ENCODE assay signal across 23 cellular contexts in genomic region chr2:147756103-147756502, GRCh38.
DNase-seq lines count a peak whose midpoint lies in the region; ATAC-seq, FAIRE-seq and TF ChIP-seq lines count a peak whose summit lies in the region.
"Had no signal": no experiment of that assay in that cellular context is flagged by ENCODE, and none has a peak within 500 bp of the region (broad histone marks: within the 10 kb centered on the region; RNA-seq: fewer than 3 reads in every experiment).

No MANE protein-coding gene starts in this region.

- no peaks in the 10 kb centered on the region for H3K23me2 ChIP-seq in H1 (ENCODE audit: low read depth, low read length)

- H4K20me1 ChIP-seq in H1 (replicated peaks in 1 of 2; ENCODE audit: control insufficient read depth in 1 of 2, insufficient read depth in 2 of 2, low read length in 2 of 2), result no peaks in the 10 kb centered on the region

- H3K27me3 ChIP-seq in H1 (replicated peaks in 1 of 4; ENCODE audit: control insufficient read depth in 3 of 4, extremely low read depth in 1 of 4, insufficient read depth in 3 of 4, low read length in 3 of 4) (no peaks in the 10 kb centered on the region), pancreas (no peaks in the 10 kb centered on the region)
- no peaks in the 10 kb centered on the region for H3K27me3 ChIP-seq in CD4-positive, alpha-beta T cell (ENCODE audit: control insufficient read depth, insufficient read depth, low read length)
- H3K27me3 ChIP-seq: BE2C had no signal

- no peak overlapping the region for H2BK5ac ChIP-seq in H1 (ENCODE audit: low read depth, low read length)

- no peak for TF ChIP-seq EP300 in H1 (IDR thresholded peaks at IDR 0.05; ENCODE audit: borderline replicate concordance in 1 of 2, low read depth in 2 of 2, low read length in 2 of 2)

- intact Hi-C loops in CD4-positive, alpha-beta T cell (cut with DNase I, micrococcal nuclease), result no loop called here
- intact Hi-C loops in pancreas (cut with DNase I), result no loop called here

- H2BK12ac ChIP-seq in H1 (ENCODE audit: low read depth, low read length), result no peak overlapping the region

- no peak overlapping the region for H4K5ac ChIP-seq in H1 (ENCODE audit: insufficient read length, low read depth, low read length)

- no peaks in the 10 kb centered on the region for H3K4me1 Mint-ChIP-seq in CD4-positive, alpha-beta T cell (ENCODE audit: low read depth)
- H3K4me1 Mint-ChIP-seq: CD4-positive, CD25-positive, alpha-beta regulatory T cell had no signal

- peak; percentile 30 for DNase-seq in ELF-1 (ENCODE audit: low read depth, low spot score)
- peak in 2 of 3 experiments; percentile 54 to 81 for DNase-seq in NCI-H1417 (lab: John Stamatoyannopoulos, UW)
- DNase-seq in NCI-H345 (lab: John Stamatoyannopoulos, UW), result peak; percentile 80
- DNase-seq in H1 (ENCODE audit: low read depth in 1 of 2, low spot score in 2 of 2), result peak in 1 of 2 experiments; percentile 15
- DNase-seq in CD4-positive, alpha-beta T cell, result no peak
- DNase-seq in activated CD8-positive, alpha-beta memory T cell treated with anti-CD3 and anti-CD28 coated beads, Interleukin-2, amount 50 U/mL, for 48 hours, result no peak
- no peak for DNase-seq in EL
- DNase-seq in pancreas, result no peak
- DNase-seq: BE2C; Calu3; CD4-positive, CD25-positive, alpha-beta regulatory T cell; DMS53; GOT3; NCI-H1105 treated with DMSO at 0.1 percent for 48 hours; NCI-H1930; NCI-H2171 treated with DMSO at 0.1 percent for 48 hours; NCI-H510A treated with DMSO at 0.1 percent for 48 hours; PC-3; RPMI8226; T-helper 1 cell had no signal

- peak; percentile 32 for FAIRE-seq in H1 (lab: Jason Lieb, UNC)
- no peak for FAIRE-seq in pancreas (lab: Jason Lieb, UNC)
- FAIRE-seq: A204.1, GM12892, K562 had no signal

- CTCF ChIA-PET in H1 (lab: Charles Lee; ENCODE audit: partially characterized antibody), result interaction anchor here (2.1 kb wide), 1 partner anchor 18 kb away, joined by 4 read pairs; no protein-coding TSS in a partner anchor
- CTCF ChIA-PET in CD4-positive, alpha-beta T cell (lab: Charles Lee), result no interaction called here

- H3K36me3 Mint-ChIP-seq in CD4-positive, alpha-beta T cell (ENCODE audit: low read depth), result no peaks in the 10 kb centered on the region
- H3K36me3 Mint-ChIP-seq: CD4-positive, CD25-positive, alpha-beta regulatory T cell had no signal

- no peaks in the 10 kb centered on the region for H3K9me3 Mint-ChIP-seq in CD4-positive, alpha-beta T cell

- H2BK15ac ChIP-seq in H1 (ENCODE audit: low read length), result no peak overlapping the region

- H3K27ac Mint-ChIP-seq in CD4-positive, alpha-beta T cell, result no peak overlapping the region

- H3K4me3 ChIP-seq in H1 (ENCODE audit: extremely low read depth in 1 of 4, insufficient read depth in 2 of 4, low read depth in 3 of 4, low read length in 4 of 4) (no peak overlapping the region), pancreas (no peak overlapping the region)
- H3K4me3 ChIP-seq: K562 had no signal

- no peak overlapping the region for H2AFZ ChIP-seq in H1 (ENCODE audit: low read length)

- no peak overlapping the region for H4K8ac ChIP-seq in H1 (ENCODE audit: extremely low read depth, insufficient read depth, low read length)

- H3K18ac ChIP-seq in H1 (ENCODE audit: extremely low read depth, low read length), result no peak overlapping the region

- no peaks in the 10 kb centered on the region for H3K79me1 ChIP-seq in H1 (ENCODE audit: low read depth, low read length)

- H3K56ac ChIP-seq in H1 (replicated peaks; ENCODE audit: insufficient read length, low read depth, low read length), result no peak overlapping the region

- no peak overlapping the region for H2BK120ac ChIP-seq in H1 (replicated peaks; ENCODE audit: low read depth, low read length)

- no peak overlapping the region for H3K4ac ChIP-seq in H1 (replicated peaks; ENCODE audit: insufficient read length, low read depth, low read length)

- no peak overlapping the region for H3K14ac ChIP-seq in H1 (ENCODE audit: insufficient read length)

- no peak for ATAC-seq in CD4-positive, alpha-beta T cell (ENCODE audit: poor library complexity)
- no peak for ATAC-seq in pancreas
- ATAC-seq: K562, PC-3 had no signal

- H4K91ac ChIP-seq in H1 (replicated peaks; ENCODE audit: insufficient read length, low read length), result no peak overlapping the region

- H3K27ac ChIP-seq in H1 (ENCODE audit: low read depth, low read length) (no peak overlapping the region), pancreas (no peak overlapping the region)
- H3K27ac ChIP-seq in CD4-positive, alpha-beta T cell (ENCODE audit: low read depth, low read length), result no peak overlapping the region

- TF ChIP-seq RAD21 in H1 (IDR thresholded peaks at IDR 0.05 in 1 of 2, conservative IDR thresholded peaks at IDR 0.05 in 1 of 2; ENCODE audit: low read depth in 2 of 2, low read length in 2 of 2), result no peak

- no peak overlapping the region for H3K4me2 ChIP-seq in H1 (ENCODE audit: insufficient read depth in 1 of 2, low read depth in 2 of 2, low read length in 2 of 2)

- TF ChIP-seq CTCF in H1 (IDR thresholded peaks at IDR 0.05; ENCODE audit: control extremely low read depth in 1 of 3, insufficient read depth in 1 of 3, low read depth in 1 of 3, low read length in 3 of 3) (no peak), pancreas (IDR thresholded peaks at IDR 0.05) (no peak)
- TF ChIP-seq CTCF in CD4-positive, alpha-beta T cell (IDR thresholded peaks at IDR 0.05), result no peak

- no peaks in the 10 kb centered on the region for H3K9me3 ChIP-seq in H1 (ENCODE audit: insufficient read depth in 2 of 2, low read depth in 1 of 2, low read length in 1 of 2)
- H3K9me3 ChIP-seq in CD4-positive, alpha-beta T cell (ENCODE audit: control insufficient read depth, low read length), result no peaks in the 10 kb centered on the region
- H3K9me3 ChIP-seq in pancreas, result no peaks in the 10 kb centered on the region
- H3K9me3 ChIP-seq: BE2C had no signal

- H3K4me1 ChIP-seq in H1 (replicated peaks in 1 of 4; ENCODE audit: control insufficient read depth in 3 of 4, insufficient read depth in 4 of 4, low read length in 3 of 4), result peaks cover 0 to 3% (median 1%) of the 10 kb centered on the region in 4 experiments; a peak in 3 of 7 replicates
- H3K4me1 ChIP-seq in pancreas, result no peaks in the 10 kb centered on the region
- H3K4me1 ChIP-seq: BE2C had no signal

- no peak overlapping the region for H3K23ac ChIP-seq in H1 (ENCODE audit: insufficient read length)

- no peak overlapping the region for H3K4me3 Mint-ChIP-seq in CD4-positive, alpha-beta T cell
- H3K4me3 Mint-ChIP-seq: CD4-positive, CD25-positive, alpha-beta regulatory T cell had no signal

- H3K27me3 Mint-ChIP-seq in CD4-positive, alpha-beta T cell, result no peaks in the 10 kb centered on the region

- H2BK20ac ChIP-seq in H1 (ENCODE audit: low read length), result no peak overlapping the region

- POLR2A ChIA-PET in H1 (lab: Charles Lee; ENCODE audit: partially characterized antibody), result no interaction called here
- POLR2A ChIA-PET in CD4-positive, alpha-beta T cell (lab: Charles Lee), result no interaction called here

- H3K79me2 ChIP-seq in H1 (ENCODE audit: control insufficient read depth in 1 of 2, insufficient read depth in 2 of 2, low read length in 2 of 2), result no peaks in the 10 kb centered on the region

- no peak overlapping the region for H2AK5ac ChIP-seq in H1 (ENCODE audit: low read depth, low read length)

- no peak overlapping the region for H3K9ac ChIP-seq in H1 (replicated peaks in 1 of 4; ENCODE audit: extremely low read depth in 1 of 4, low read depth in 3 of 4, low read length in 3 of 4)

- 70% methylated on average over 2 of the region's 2 CpGs; no CpG with 5 or more reads in 1 of the 2 experiments for WGBS in H1 (ENCODE audit: extremely low coverage in 1 of 2, insufficient coverage in 1 of 2, insufficient read length in 1 of 2, insufficient replicate concordance in 2 of 2, low coverage in 1 of 2, low lambda C conversion rate in 2 of 2, missing lambda C conversion rate in 1 of 2), 2 experiments
- 76 to 78% methylated on average over 2 of the region's 2 CpGs for WGBS in pancreas, 2 donors

- no peak for TF ChIP-seq POLR2A in H1 (IDR thresholded peaks at IDR 0.05; ENCODE audit: control extremely low read depth in 1 of 2, low read depth in 2 of 2, low read length in 2 of 2)

- H3K36me3 ChIP-seq in H1 (ENCODE audit: control insufficient read depth in 2 of 4, insufficient read depth in 4 of 4, low read length in 3 of 4) (no peaks in the 10 kb centered on the region), pancreas (no peaks in the 10 kb centered on the region)
- H3K36me3 ChIP-seq: BE2C had no signal

TF ChIP-seq in H1, 55 proteins besides CTCF, POLR2A, EP300 and RAD21:
- TF ChIP-seq TAF1 (IDR thresholded peaks at IDR 0.05; ENCODE audit: low read depth, low read length) (no peak), HDAC2 (IDR thresholded peaks at IDR 0.05; ENCODE audit: borderline replicate concordance in 1 of 2, low read depth in 2 of 2, low read length in 2 of 2) (peak in 1 of 2 experiments; percentile 88; a peak in 1 of 4 replicates), JUND (IDR thresholded peaks at IDR 0.05; ENCODE audit: low read length) (no peak), NANOG (IDR thresholded peaks at IDR 0.05; ENCODE audit: insufficient read depth, low read depth, low read length, poor library complexity, severe bottlenecking) (peak; percentile 80), ZNF274 (IDR thresholded peaks at IDR 0.05; ENCODE audit: borderline replicate concordance, extremely low read depth, low read length) (no peak)

Comparison
In these comparisons a context has a peak if more than half of its experiments do, and no peak if none do; other contexts are left out.
1. DNase-seq: peak in ELF-1 (single experiment), NCI-H1417 (2 of 3) and NCI-H345 (single experiment); none in CD4-positive, alpha-beta T cell (0 of 10), activated CD8-positive, alpha-beta memory T cell treated with anti-CD3 and anti-CD28 coated beads, Interleukin-2, amount 50 U/mL, for 48 hours (single experiment), EL (single experiment) and pancreas (0 of 6).